In genomic region chr1:96411006-96411405, GRCh38 we compare ENCODE assay signal across 7 cellular contexts.
"Had no signal": no experiment of that assay in that cellular context is flagged by ENCODE, and none has a peak within 500 bp of the region (broad histone marks: within the 10 kb centered on the region; RNA-seq: fewer than 3 reads in every experiment).

No MANE protein-coding gene starts in this region.

- H3K9me3 Mint-ChIP-seq: GM23338, HFFc6 had no signal

- H3K36me3 ChIP-seq: HAP-1 had no signal

- H3K4me2 ChIP-seq: GM23338, KMS-11 had no signal

- H3K27ac Mint-ChIP-seq: GM23338, HFFc6, IgD-negative memory B cell had no signal

- H3K36me3 Mint-ChIP-seq: IgD-negative memory B cell had no signal

- H3K9ac ChIP-seq: KMS-11 had no signal

- H3K4me1 ChIP-seq: HAP-1 had no signal

- H2AFZ ChIP-seq: GM23338 had no signal

- H3K4me3 ChIP-seq: GM23338, HAP-1 had no signal

- H3K27me3 Mint-ChIP-seq: IgD-negative memory B cell had no signal

- H3K9me3 ChIP-seq: HAP-1 had no signal

- DNase-seq: HFFc6, KBM-7 had no signal

- H3K27ac ChIP-seq: KMS-11 had no signal

- ATAC-seq: GM23338, HCT116 had no signal

- H3K4me3 Mint-ChIP-seq: GM23338, HFFc6, IgD-negative memory B cell had no signal
